ENCODE assay signal across 11 cellular contexts in genomic region chr12:91620949-91621348, GRCh38.
DNase-seq lines count a peak whose midpoint lies in the region; ATAC-seq, FAIRE-seq and TF ChIP-seq lines count a peak whose summit lies in the region.
"Had no signal": no experiment of that assay in that cellular context is flagged by ENCODE, and none has a peak within 500 bp of the region (broad histone marks: within the 10 kb centered on the region; RNA-seq: fewer than 3 reads in every experiment).

No MANE protein-coding gene starts in this region.

- H3K9ac ChIP-seq in SK-N-SH, result no peak overlapping the region

- CTCF ChIA-PET in SK-N-SH (lab: Yijun Ruan, JAX), result interaction anchor here (1.5 kb wide), 1 partner anchor 238 kb away, joined by 3 read pairs; no protein-coding TSS in a partner anchor

- H3K27me3 ChIP-seq in SK-N-SH (ENCODE audit: insufficient read depth) (no peaks in the 10 kb centered on the region), small intestine (ENCODE audit: control insufficient read depth in 2 of 2, insufficient read depth in 2 of 2, low read length in 2 of 2) (no peaks in the 10 kb centered on the region), psoas muscle (ENCODE audit: insufficient read depth in 3 of 3, low read length in 2 of 3) (no peaks in the 10 kb centered on the region)

- DNase-seq in SK-N-SH, result no peak
- peak; percentile 54 for DNase-seq in astrocyte of the hippocampus (ENCODE audit: low read depth, low spot score)
- no peak for DNase-seq in left ventricle myocardium superior
- DNase-seq in small intestine, result peak; percentile 23
- no peak for DNase-seq in psoas muscle
- no peak for DNase-seq in SKM-1 (lab: John Stamatoyannopoulos, UW; ENCODE audit: unreplicated experiment)
- DNase-seq: NCI-H2029 treated with DMSO at 0.1 percent for 48 hours, trophoblast cell had no signal

- FAIRE-seq in small intestine (lab: Jason Lieb, UNC), result no peak
- FAIRE-seq: A549 had no signal

- peak overlapping the region in 1 of 2 experiments; percentile 39; a peak in 1 of 4 replicates for H3K27ac ChIP-seq in SK-N-SH (ENCODE audit: low read depth in 2 of 2, low read length in 1 of 2)
- H3K27ac ChIP-seq in small intestine (ENCODE audit: low read depth in 1 of 2, low read length in 1 of 2), result no peak overlapping the region
- H3K27ac ChIP-seq in psoas muscle, result no peak overlapping the region
- H3K27ac ChIP-seq: A549 had no signal

- no peak overlapping the region for H2AFZ ChIP-seq in SK-N-SH (ENCODE audit: low read depth)

- TF ChIP-seq RAD21 in SK-N-SH (IDR thresholded peaks at IDR 0.05; ENCODE audit: low read length), result peak; percentile 27; the same call in 1 of the 2 replicates

- no peak overlapping the region for H3K4me2 ChIP-seq in SK-N-SH
- H3K4me2 ChIP-seq: A549 had no signal

- ATAC-seq in SK-N-SH treated with all-trans-retinoic acid at 6 μM for 48 hours (no peak), left ventricle myocardium superior (peak; percentile 86), HG03196 (IDR thresholded peaks at IDR 0.05; ENCODE audit: unreplicated experiment) (no peak), psoas muscle (no peak)
- ATAC-seq: A549 had no signal

- peaks cover 0 to 2% of the 10 kb centered on the region in 2 experiments; a peak in 1 of 4 replicates for H3K4me1 ChIP-seq in SK-N-SH (ENCODE audit: control insufficient read depth in 1 of 2, insufficient read depth in 2 of 2, low read depth in 1 of 2, low read length in 1 of 2)
- H3K4me1 ChIP-seq in small intestine (ENCODE audit: control insufficient read depth in 2 of 2, insufficient read depth in 1 of 2, low read depth in 1 of 2, low read length in 1 of 2), result no peaks in the 10 kb centered on the region
- H3K4me1 ChIP-seq in psoas muscle, result no peaks in the 10 kb centered on the region

- no peak for TF ChIP-seq EP300 in SK-N-SH (IDR thresholded peaks at IDR 0.05; ENCODE audit: borderline replicate concordance in 1 of 2, low read depth in 1 of 2, low read length in 1 of 2)

- intact Hi-C loops in left ventricle myocardium superior (cut with micrococcal nuclease) (no loop called here), psoas muscle (cut with DNase I) (no loop called here)

- no peaks in the 10 kb centered on the region for H3K36me3 ChIP-seq in SK-N-SH (replicated peaks in 1 of 2; ENCODE audit: control insufficient read depth in 1 of 2, insufficient read depth in 2 of 2, low read length in 1 of 2)
- no peaks in the 10 kb centered on the region for H3K36me3 ChIP-seq in small intestine (ENCODE audit: control insufficient read depth in 2 of 2, insufficient read depth in 2 of 2, low read length in 2 of 2)
- no peaks in the 10 kb centered on the region for H3K36me3 ChIP-seq in psoas muscle (ENCODE audit: insufficient read depth in 1 of 2, low read depth in 1 of 2)

- POLR2A ChIA-PET in SK-N-SH (lab: Yijun Ruan, JAX), result no interaction called here

- H3F3A ChIP-seq in SK-N-SH (replicated peaks; ENCODE audit: insufficient read depth), result no peaks in the 10 kb centered on the region

- TF ChIP-seq CTCF in SK-N-SH (IDR thresholded peaks at IDR 0.05) (no peak), psoas muscle (IDR thresholded peaks at IDR 0.05) (no peak)

- no peaks in the 10 kb centered on the region for H3K79me2 ChIP-seq in SK-N-SH (ENCODE audit: insufficient read depth)

- H3K9me3 ChIP-seq in SK-N-SH, result no peaks in the 10 kb centered on the region
- H3K9me3 ChIP-seq in small intestine (ENCODE audit: control insufficient read depth, low read depth), result no peaks in the 10 kb centered on the region
- no peaks in the 10 kb centered on the region for H3K9me3 ChIP-seq in psoas muscle
- H3K9me3 ChIP-seq: A549 had no signal

- 55% methylated on average over 8 of the region's 8 CpGs for WGBS in SK-N-SH (ENCODE audit: low lambda C conversion rate)
- WGBS in small intestine, 3 donors, result 67 to 79% (median 67%) methylated on average over 8 of the region's 8 CpGs
- 51 to 69% (median 57%) methylated on average over 8 of the region's 8 CpGs for WGBS in psoas muscle, 3 donors

- H4K20me1 ChIP-seq in SK-N-SH (ENCODE audit: insufficient read depth), result no peaks in the 10 kb centered on the region

- H3K9me2 ChIP-seq in SK-N-SH, result no peaks in the 10 kb centered on the region

- H3K4me3 ChIP-seq in SK-N-SH (ENCODE audit: low read depth in 2 of 2, low read length in 1 of 2), result no peak overlapping the region
- no peak overlapping the region for H3K4me3 ChIP-seq in small intestine (ENCODE audit: low read depth in 1 of 2, low read length in 2 of 2)
- H3K4me3 ChIP-seq in psoas muscle, result no peak overlapping the region
- H3K4me3 ChIP-seq: A549 had no signal

TF ChIP-seq in SK-N-SH, 30 proteins besides CTCF, POLR2A, EP300 and RAD21 (continues in another document):
- TF ChIP-seq REST (IDR thresholded peaks at IDR 0.05; ENCODE audit: low read depth, low read length), result no peak
- TF ChIP-seq GATA2 (CRISPR knock-in tag; IDR thresholded peaks at IDR 0.05), result no peak
- TF ChIP-seq EZH2phosphoT487 (IDR thresholded peaks at IDR 0.05; ENCODE audit: borderline replicate concordance, low read depth), result no peak
- no peak for TF ChIP-seq CHD2 (IDR thresholded peaks at IDR 0.05; ENCODE audit: low read length, partially characterized antibody)
- no peak for TF ChIP-seq SMC3 (IDR thresholded peaks at IDR 0.05; ENCODE audit: low read depth, low read length)
- no peak for TF ChIP-seq RFX5 (IDR thresholded peaks at IDR 0.05; ENCODE audit: low read length)
- no peak for TF ChIP-seq FOSL2 (IDR thresholded peaks at IDR 0.05; ENCODE audit: borderline replicate concordance, low read depth)
- no peak for TF ChIP-seq JUND (IDR thresholded peaks at IDR 0.05)
- no peak for TF ChIP-seq RCOR1 (IDR thresholded peaks at IDR 0.05; ENCODE audit: low read length)
- no peak for TF ChIP-seq SIN3A (IDR thresholded peaks at IDR 0.05; ENCODE audit: borderline replicate concordance, low read depth, low read length)

TF ChIP-seq in SK-N-SH treated with all-trans-retinoic acid at 6 μM for 48 hours, 23 proteins besides CTCF, POLR2A, EP300 and RAD21:
- TF ChIP-seq CSRNP3 (CRISPR knock-in tag; IDR thresholded peaks at IDR 0.05) (no peak), RARB (CRISPR knock-in tag; IDR thresholded peaks at IDR 0.05) (no peak), SNAI2 (CRISPR knock-in tag; IDR thresholded peaks at IDR 0.05) (no peak), PPARA (CRISPR knock-in tag; IDR thresholded peaks at IDR 0.05; ENCODE audit: borderline replicate concordance) (no peak)

Comparison
In these comparisons a context has a peak if more than half of its experiments do, and no peak if none do; other contexts are left out.
1. DNase-seq: peak in astrocyte of the hippocampus (single experiment) and small intestine (single experiment); none in SK-N-SH (single experiment), left ventricle myocardium superior (single experiment), psoas muscle (0 of 2) and SKM-1 (single experiment).